In the genomic region with DNA sequence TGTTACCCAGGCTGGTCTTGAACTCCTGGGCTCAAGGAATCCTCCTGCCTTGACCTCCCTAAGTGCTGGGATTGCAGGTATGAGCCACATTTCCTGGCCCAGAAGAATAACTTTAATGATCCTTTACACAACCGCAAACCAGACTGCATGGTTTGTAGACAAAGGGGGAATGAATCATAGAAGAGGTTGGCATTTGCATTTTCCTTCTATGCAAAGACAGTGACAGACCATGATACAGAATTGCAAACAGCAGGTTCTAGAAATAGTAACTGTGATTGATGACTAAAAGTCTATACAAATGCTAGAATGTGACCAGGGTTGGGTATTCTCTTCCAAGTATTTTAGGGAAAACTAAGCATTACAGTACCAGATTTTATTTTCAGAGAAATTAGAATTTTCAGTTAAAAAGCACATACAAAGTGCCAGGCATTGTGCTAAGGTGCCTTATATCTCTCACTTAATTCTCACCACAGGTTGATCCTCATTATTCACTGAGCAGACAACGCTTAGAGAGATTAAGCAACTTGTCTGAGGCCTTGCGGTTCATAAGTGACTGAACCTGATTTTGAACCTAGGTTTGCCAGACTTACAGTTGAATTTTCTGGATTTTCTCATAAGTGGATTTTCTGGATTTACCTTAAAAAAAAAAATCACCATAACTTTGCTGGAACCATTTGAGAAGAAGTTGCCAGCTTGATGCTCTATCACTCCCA, we compare ENCODE assay signal across 11 cellular contexts.
DNase-seq lines count a peak whose midpoint lies in the region; ATAC-seq and TF ChIP-seq lines count a peak whose summit lies in the region.
"Had no signal": no experiment of that assay in that cellular context is flagged by ENCODE, and none has a peak within 500 bp of the region (broad histone marks: within the 10 kb centered on the region; RNA-seq: fewer than 3 reads in every experiment).

No MANE protein-coding gene starts in this region.

- no peak for TF ChIP-seq RAD21 in IMR-90 (IDR thresholded peaks at IDR 0.05; ENCODE audit: low read length)

- H2AK9ac ChIP-seq in IMR-90 (replicated peaks; ENCODE audit: low read depth, low read length, poor library complexity): no peak overlapping the region

- H3K9me3 ChIP-seq in IMR-90 (ENCODE audit: control insufficient read depth, insufficient read depth, low read length): no peaks in the 10 kb centered on the region
- H3K9me3 ChIP-seq: lower lobe of right lung had no signal

- no peak overlapping the region for H3K4ac ChIP-seq in IMR-90 (ENCODE audit: low read depth, low read length)

- no CpG with 5 or more reads among the region's 3 CpGs for WGBS in IMR-90 (ENCODE audit: extremely low coverage in 2 of 2, insufficient read length in 1 of 2), 2 experiments
- WGBS in lower leg skin, 2 donors: 63 to 72% methylated on average over 3 of the region's 3 CpGs

- CTCF ChIA-PET in IMR-90 (lab: Yijun Ruan, JAX): interaction anchor here (0.6 kb wide), 2 partner anchors 31 to 261 kb away, joined by 5 to 6 read pairs; no protein-coding TSS in a partner anchor

- no TSS peak for BruUV-seq in IMR-90 (replicated peaks; lab: Mats Ljungman, UMichigan)

- peak; percentile 58 for DNase-seq in AG10803 (ENCODE audit: low read depth)
- DNase-seq in IMR-90: peak; percentile 48
- no peak for DNase-seq in HK-2 (ENCODE audit: unreplicated experiment)
- DNase-seq in lower leg skin (ENCODE audit: low spot score in 2 of 2): no peak
- DNase-seq in OCI-M2 (lab: John Stamatoyannopoulos, UW; ENCODE audit: unreplicated experiment): no peak
- no peak for DNase-seq in left colon
- DNase-seq: effector CD4-positive, alpha-beta T cell; lower lobe of right lung; NCI-H187 had no signal

- in situ Hi-C loops in IMR-90 (cut with MboI; ENCODE audit: low sequenced_read_pairs): no loop called here

- no peak overlapping the region for H2BK20ac ChIP-seq in IMR-90 (ENCODE audit: low read depth, low read length)

- H3K4me1 ChIP-seq in IMR-90 (ENCODE audit: control insufficient read depth, insufficient read depth, low read length): peaks cover 2% of the 10 kb centered on the region

- H3K9ac ChIP-seq in IMR-90 (ENCODE audit: low read depth, low read length): no peak overlapping the region

- H3K14ac ChIP-seq in IMR-90 (replicated peaks; ENCODE audit: low read depth, low read length): peak overlapping the region; percentile 18; the same call in 1 of the 2 replicates

- no peak overlapping the region for H3K4me3 ChIP-seq in AG10803 (ENCODE audit: low read length)
- H3K4me3 ChIP-seq in IMR-90 (ENCODE audit: insufficient read depth, low read depth, low read length): no peak overlapping the region
- H3K4me3 ChIP-seq in lower leg skin (ENCODE audit: low read depth, poor library complexity, severe bottlenecking): no peak overlapping the region
- H3K4me3 ChIP-seq: lower lobe of right lung had no signal

- peaks cover 11% of the 10 kb centered on the region for H3K9me1 ChIP-seq in IMR-90 (ENCODE audit: insufficient read depth, low read length)

- H4K8ac ChIP-seq in IMR-90 (ENCODE audit: low read depth in 2 of 2, low read length in 2 of 2): no peak overlapping the region

- peaks cover 40 to 79% of the 10 kb centered on the region in 2 experiments for H3K79me1 ChIP-seq in IMR-90 (ENCODE audit: low read depth in 1 of 2, low read length in 2 of 2)

- H2AFZ ChIP-seq in IMR-90 (replicated peaks; ENCODE audit: low read length, poor library complexity): no peak overlapping the region

- no peak overlapping the region for H3K18ac ChIP-seq in IMR-90 (ENCODE audit: low read depth, low read length)

- no peak overlapping the region for H3K23ac ChIP-seq in IMR-90 (ENCODE audit: low read depth, low read length)

- H2BK5ac ChIP-seq in IMR-90 (ENCODE audit: low read depth, low read length, poor library complexity, severe bottlenecking): no peak overlapping the region

- H2BK120ac ChIP-seq in IMR-90 (ENCODE audit: low read depth, low read length): no peak overlapping the region

- H3K27ac ChIP-seq in IMR-90 (ENCODE audit: insufficient read depth, low read length): no peak overlapping the region
- H3K27ac ChIP-seq: lower lobe of right lung had no signal

- intact Hi-C loops in IMR-90 (cut with micrococcal nuclease) (no loop called here), lower leg skin (cut with DNase I; ENCODE audit: low total_unique reads) (no loop called here), left colon (cut with DNase I, micrococcal nuclease) (no loop called here)

- no peaks in the 10 kb centered on the region for H3K27me3 ChIP-seq in IMR-90 (ENCODE audit: control insufficient read depth, insufficient read depth, low read length)

- no peaks in the 10 kb centered on the region; the same call in none of the 2 replicates for H3K36me3 ChIP-seq in IMR-90 (ENCODE audit: control insufficient read depth, insufficient read depth, low read length)
- H3K36me3 ChIP-seq: lower lobe of right lung had no signal

- POLR2A ChIA-PET in IMR-90 (lab: Charles Lee; ENCODE audit: unreplicated experiment): interaction anchor here (0.6 kb wide), 1 partner anchor 38 kb away, joined by 5 read pairs; no protein-coding TSS in a partner anchor

- H4K5ac ChIP-seq in IMR-90 (ENCODE audit: low read depth, low read length): no peak overlapping the region

- no peak overlapping the region for H4K91ac ChIP-seq in IMR-90 (ENCODE audit: insufficient read depth, low read depth, low read length)

- H3K4me2 ChIP-seq in IMR-90 (ENCODE audit: low read depth, low read length): no peak overlapping the region

- H2AK5ac ChIP-seq in IMR-90 (ENCODE audit: low read depth, low read length): no peak overlapping the region

- no peak overlapping the region for H3K56ac ChIP-seq in IMR-90 (ENCODE audit: extremely low read depth, insufficient read depth, low read length)

- peaks cover 71% of the 10 kb centered on the region for H4K20me1 ChIP-seq in IMR-90 (ENCODE audit: insufficient read depth, low read length)

- ATAC-seq in GM19025 (IDR thresholded peaks at IDR 0.05; ENCODE audit: low read depth, unreplicated experiment) (peak; percentile 73), IMR-90 (ENCODE audit: low read depth) (no peak), esophagus mucosa (peak; percentile 88), left colon (no peak)
- ATAC-seq: lower lobe of right lung had no signal

- TF ChIP-seq POLR2A in IMR-90 (IDR thresholded peaks at IDR 0.05; ENCODE audit: low read depth, low read length) (no peak), lower leg skin (IDR thresholded peaks at IDR 0.05) (no peak)

- dilution Hi-C loops in IMR-90 (cut with HindIII; ENCODE audit: low sequenced_read_pairs, unreplicated experiment): no loop called here

- no peak for TF ChIP-seq CTCF in AG10803 (conservative IDR thresholded peaks at IDR 0.05; ENCODE audit: low read length)
- no peak for TF ChIP-seq CTCF in IMR-90 (conservative IDR thresholded peaks at IDR 0.05; ENCODE audit: low read depth, low read length)
- no peak for TF ChIP-seq CTCF in lower leg skin (IDR thresholded peaks at IDR 0.05)

- H2BK15ac ChIP-seq in IMR-90 (ENCODE audit: low read depth, low read length): no peak overlapping the region

TF ChIP-seq in IMR-90, 13 proteins besides CTCF, POLR2A, EP300 and RAD21:
- TF ChIP-seq MAZ (IDR thresholded peaks at IDR 0.05; ENCODE audit: borderline replicate concordance, low read depth, low read length) (no peak), BHLHE40 (IDR thresholded peaks at IDR 0.05; ENCODE audit: low read depth, low read length) (no peak), SMC3 (IDR thresholded peaks at IDR 0.05; ENCODE audit: low read depth, low read length) (no peak), MAFK (IDR thresholded peaks at IDR 0.05; ENCODE audit: low read depth, low read length) (no peak), RCOR1 (IDR thresholded peaks at IDR 0.05; ENCODE audit: insufficient replicate concordance, low read length) (no peak), RFX5 (IDR thresholded peaks at IDR 0.05; ENCODE audit: low read depth, low read length) (no peak), MXI1 (IDR thresholded peaks at IDR 0.05; ENCODE audit: borderline replicate concordance, low read depth, low read length) (no peak), NFE2L2 (IDR thresholded peaks at IDR 0.05; ENCODE audit: low read depth, low read length) (no peak), FOS (IDR thresholded peaks at IDR 0.05; ENCODE audit: low read depth, low read length) (no peak), CHD1 (IDR thresholded peaks at IDR 0.05; ENCODE audit: low read depth, low read length) (no peak)
- TF ChIP-seq, protein P1, sequence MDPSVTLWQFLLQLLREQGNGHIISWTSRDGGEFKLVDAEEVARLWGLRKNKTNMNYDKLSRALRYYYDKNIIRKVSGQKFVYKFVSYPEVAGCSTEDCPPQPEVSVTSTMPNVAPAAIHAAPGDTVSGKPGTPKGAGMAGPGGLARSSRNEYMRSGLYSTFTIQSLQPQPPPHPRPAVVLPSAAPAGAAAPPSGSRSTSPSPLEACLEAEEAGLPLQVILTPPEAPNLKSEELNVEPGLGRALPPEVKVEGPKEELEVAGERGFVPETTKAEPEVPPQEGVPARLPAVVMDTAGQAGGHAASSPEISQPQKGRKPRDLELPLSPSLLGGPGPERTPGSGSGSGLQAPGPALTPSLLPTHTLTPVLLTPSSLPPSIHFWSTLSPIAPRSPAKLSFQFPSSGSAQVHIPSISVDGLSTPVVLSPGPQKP (IDR thresholded peaks at IDR 0.05; ENCODE audit: borderline replicate concordance, low read depth, low read length): no peak
- TF ChIP-seq, protein P2, sequence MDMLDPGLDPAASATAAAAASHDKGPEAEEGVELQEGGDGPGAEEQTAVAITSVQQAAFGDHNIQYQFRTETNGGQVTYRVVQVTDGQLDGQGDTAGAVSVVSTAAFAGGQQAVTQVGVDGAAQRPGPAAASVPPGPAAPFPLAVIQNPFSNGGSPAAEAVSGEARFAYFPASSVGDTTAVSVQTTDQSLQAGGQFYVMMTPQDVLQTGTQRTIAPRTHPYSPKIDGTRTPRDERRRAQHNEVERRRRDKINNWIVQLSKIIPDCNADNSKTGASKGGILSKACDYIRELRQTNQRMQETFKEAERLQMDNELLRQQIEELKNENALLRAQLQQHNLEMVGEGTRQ (IDR thresholded peaks at IDR 0.05; ENCODE audit: low read depth, low read length): no peak

Comparison
In these comparisons a context has a peak if more than half of its experiments do, and no peak if none do; other contexts are left out.
1. DNase-seq: peak in AG10803 (single experiment) and IMR-90 (single experiment); none in HK-2 (single experiment), lower leg skin (0 of 2), OCI-M2 (single experiment) and left colon (0 of 2).
2. ATAC-seq: peak in GM19025 (single experiment) and esophagus mucosa (single experiment); none in IMR-90 (single experiment) and left colon (single experiment).